ENCODE assay signal across 8 cellular contexts in genomic region chr1:27556781-27557595, GRCh38. TPM values are rescaled to one million over a fixed set of nuclear protein-coding genes. Genes with fewer than 3 reads are reported as not detected.
A peak's percentile ranks its signal among the peaks of the same experiment; 100 is the strongest.
DNase-seq lines count a peak whose midpoint lies in the region; ATAC-seq and TF ChIP-seq lines count a peak whose summit lies in the region.

No MANE protein-coding gene starts in this region.

- H3K27ac ChIP-seq in colonic mucosa, result peak overlapping the region; percentile 85

- H3K9ac ChIP-seq in colonic mucosa (ENCODE audit: low read depth in 2 of 2, low read length in 2 of 2), result peak overlapping the region in 1 of 2 donors; percentile 81

- TF ChIP-seq CTCF in colonic mucosa (IDR thresholded peaks at IDR 0.05), result peak; percentile 96

- no peak overlapping the region for H3K4me3 ChIP-seq in colonic mucosa

- peak; percentile 37 for DNase-seq in NK-92 treated with Interleukin-12 subunit alpha and Interleukin-12 subunit beta, amount 100 ng/mL, for 24 hours (lab: John Stamatoyannopoulos, UW)
- DNase-seq in NK-92 (lab: John Stamatoyannopoulos, UW; ENCODE audit: unreplicated experiment) (no peak), NCI-H2171 (lab: John Stamatoyannopoulos, UW) (peak; percentile 67), colonic mucosa (peak; percentile 96), left kidney (ENCODE audit: low read depth, low spot score) (peak; percentile 97)
- peak; percentile 63 to 78 for DNase-seq in activated CD4-positive, alpha-beta T cell treated with anti-CD3 and anti-CD28 coated beads for 4 hours
- DNase-seq in stimulated activated CD4-positive, alpha-beta T cell treated with anti-CD3 and anti-CD28 coated beads, Interleukin-1b, Interleukin-23, amount 100 ng/mL, for 48 hours, result peak; percentile 73

- intact Hi-C loops in colonic mucosa (cut with DNase I), result loop anchor here (2.0 kb wide), 1 partner anchor 48 kb away; the partner anchor contains the start of gene AHDC1

- H3K36me3 ChIP-seq in colonic mucosa, result no peaks in the 10 kb centered on the region

- no peak for ATAC-seq in HG03280 (IDR thresholded peaks at IDR 0.05; ENCODE audit: unreplicated experiment)

- peaks cover 12% of the 10 kb centered on the region for H3K4me1 ChIP-seq in colonic mucosa

- H3K9me3 ChIP-seq in colonic mucosa, result no peaks in the 10 kb centered on the region

- no peaks in the 10 kb centered on the region for H3K27me3 ChIP-seq in colonic mucosa

RNA-seq across cellular contexts. Expression of gene AHDC1, which starts 47.0 kb away (rescaled TPM):
- total RNA-seq in colonic mucosa, result 10 to 100 TPM; 18.4 to 26.8 TPM
